8 cellular contexts compared by ENCODE assay signal in genomic region chr16:70529051-70529777, GRCh38. TPM values are rescaled to one million over a fixed set of nuclear protein-coding genes. Genes with fewer than 3 reads are reported as not detected.
DNase-seq lines count a peak whose midpoint lies in the region; ATAC-seq and TF ChIP-seq lines count a peak whose summit lies in the region.

No MANE protein-coding gene starts in this region.

- H3K4me3 ChIP-seq in AG09309 (ENCODE audit: control insufficient read depth, low read depth, low read length) (no peak overlapping the region), GM12864 (ENCODE audit: low read depth, low read length) (no peak overlapping the region), RWPE2 (ENCODE audit: severe bottlenecking) (no peak overlapping the region), parathyroid adenoma (ENCODE audit: low read depth, low read length) (no peak overlapping the region)

- H3K79me2 ChIP-seq in parathyroid adenoma: peaks cover 44% of the 10 kb centered on the region

- H3K27me3 ChIP-seq in RWPE2 (ENCODE audit: insufficient read depth, poor library complexity, severe bottlenecking) (no peaks in the 10 kb centered on the region), parathyroid adenoma (ENCODE audit: control insufficient read depth, insufficient read depth, low read length) (no peaks in the 10 kb centered on the region)

- H3K4me2 ChIP-seq in parathyroid adenoma (ENCODE audit: low read length): no peak overlapping the region

- H3K4me1 ChIP-seq in RWPE2 (ENCODE audit: insufficient read depth, poor library complexity, severe bottlenecking) (peaks cover 18% of the 10 kb centered on the region), parathyroid adenoma (peaks cover 7% of the 10 kb centered on the region)

- H3K27ac ChIP-seq in RWPE2 (ENCODE audit: poor library complexity, severe bottlenecking) (peak overlapping the region; percentile 2), parathyroid adenoma (no peak overlapping the region)

- ATAC-seq in RWPE2 (ENCODE audit: low read depth) (peak; percentile 63), GM19463 (IDR thresholded peaks at IDR 0.05; ENCODE audit: unreplicated experiment) (no peak)

- DNase-seq in AG09309 (ENCODE audit: low read depth): no peak
- no peak for DNase-seq in GM12864 (ENCODE audit: low read depth)
- DNase-seq in RWPE2 (ENCODE audit: low spot score): no peak
- peak; percentile 59 for DNase-seq in epidermal melanocyte (ENCODE audit: insufficient read length, low spot score)
- DNase-seq in mesenteric fat pad (ENCODE audit: low spot score): no peak
- DNase-seq in NCI-H2029 treated with DMSO at 0.1 percent for 48 hours (lab: John Stamatoyannopoulos, UW): no peak

- peaks cover 93% of the 10 kb centered on the region for H3K36me3 ChIP-seq in RWPE2 (ENCODE audit: low read depth)
- H3K36me3 ChIP-seq in parathyroid adenoma (ENCODE audit: control insufficient read depth, insufficient read depth, low read length): no peaks in the 10 kb centered on the region

- TF ChIP-seq CTCF in AG09309 (IDR thresholded peaks at IDR 0.05; ENCODE audit: control insufficient read depth, insufficient read depth, low read depth, low read length, missing control alignments): peak; percentile 45
- TF ChIP-seq CTCF in GM12864 (IDR thresholded peaks at IDR 0.05; ENCODE audit: low read depth, low read length, missing control alignments): peak; percentile 29
- peak; percentile 78 for TF ChIP-seq CTCF in RWPE2 (IDR thresholded peaks at IDR 0.05; ENCODE audit: poor library complexity, severe bottlenecking)
- peak; percentile 52 for TF ChIP-seq CTCF in parathyroid adenoma (IDR thresholded peaks at IDR 0.05)

- H3K9me3 ChIP-seq in RWPE2 (ENCODE audit: severe bottlenecking) (no peaks in the 10 kb centered on the region), parathyroid adenoma (ENCODE audit: control insufficient read depth, low read length) (no peaks in the 10 kb centered on the region)

- H3K9ac ChIP-seq in parathyroid adenoma: no peak overlapping the region

- H2AFZ ChIP-seq in parathyroid adenoma: no peak overlapping the region

RNA-seq across cellular contexts. Expression of gene SF3B3, which starts 5.6 kb away (rescaled TPM):
- 205 TPM for total RNA-seq in mesenteric fat pad

RNA-seq across cellular contexts. Expression of gene COG4, which starts 5.9 kb away (rescaled TPM):
- 36.9 TPM for total RNA-seq in mesenteric fat pad
